ENCODE assay signal across 20 cellular contexts in the genomic region with DNA sequence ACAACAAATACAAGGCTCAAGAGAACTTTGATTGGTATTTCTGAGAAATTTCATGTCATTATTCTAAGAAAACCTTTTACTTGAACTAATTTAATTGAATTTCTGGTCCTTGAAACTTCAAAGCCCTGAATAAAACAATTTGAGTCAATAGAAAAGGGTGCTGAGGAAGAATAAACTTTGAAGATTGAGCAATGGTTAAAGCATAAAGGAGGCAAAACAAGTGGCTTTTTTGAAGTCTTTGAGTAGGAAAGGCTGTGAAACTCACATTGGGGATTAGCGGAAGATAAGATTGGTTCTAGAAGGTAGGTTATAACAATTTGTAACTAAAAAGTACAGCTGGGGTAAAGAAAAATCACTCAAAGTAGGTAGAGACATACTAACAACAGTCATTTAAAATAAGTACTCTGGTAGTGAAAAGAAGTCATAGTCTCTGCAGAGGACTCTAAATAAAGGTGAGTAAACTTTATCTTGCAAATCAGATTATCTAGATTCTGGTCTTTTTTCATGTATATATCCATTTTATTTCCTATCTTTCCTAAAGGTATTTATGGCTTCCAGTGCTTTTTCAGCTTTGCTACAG.
DNase-seq lines count a peak whose midpoint lies in the region; ATAC-seq and TF ChIP-seq lines count a peak whose summit lies in the region.
"Had no signal": no experiment of that assay in that cellular context is flagged by ENCODE, and none has a peak within 500 bp of the region (broad histone marks: within the 10 kb centered on the region; RNA-seq: fewer than 3 reads in every experiment).

No MANE protein-coding gene starts in this region.

- H3K27ac Mint-ChIP-seq in stimulated activated naive CD8-positive, alpha-beta T cell treated with anti-CD3 and anti-CD28 coated beads, Interleukin-15, Interleukin-2, amounts not matched to agents 100 ng/mL and 50 ng/mL, for 24 hours: peak overlapping the region; percentile 19
- peak overlapping the region; percentile 73 for H3K27ac Mint-ChIP-seq in activated naive CD8-positive, alpha-beta T cell
- H3K27ac Mint-ChIP-seq: naive B cell had no signal

- no peaks in the 10 kb centered on the region for H3K9me2 ChIP-seq in MM.1S (replicated peaks; ENCODE audit: insufficient read depth, low read length)

- peaks cover 24% of the 10 kb centered on the region for H3K4me1 ChIP-seq in MM.1S (ENCODE audit: low read length)
- H3K4me1 ChIP-seq: SJCRH30, uterus had no signal

- no peaks in the 10 kb centered on the region for H3K27me3 Mint-ChIP-seq in stimulated activated naive CD8-positive, alpha-beta T cell treated with anti-CD3 and anti-CD28 coated beads, Interleukin-15, Interleukin-2, amounts not matched to agents 100 ng/mL and 50 ng/mL, for 24 hours
- H3K27me3 Mint-ChIP-seq in activated naive CD8-positive, alpha-beta T cell: no peaks in the 10 kb centered on the region

- H3F3A ChIP-seq in MM.1S (ENCODE audit: insufficient read depth, low read length): peaks cover 10% of the 10 kb centered on the region

- no peak for DNase-seq in stimulated activated naive CD8-positive, alpha-beta T cell treated with anti-CD3 and anti-CD28 coated beads, Interleukin-15, Interleukin-2, amounts not matched to agents 100 U/mL and 50 U/mL, for 24 hours
- DNase-seq in MM.1S (no peak), globus pallidus (ENCODE audit: low spot score) (no peak), NCI-H82 treated with DMSO at 0.1 percent for 48 hours (lab: John Stamatoyannopoulos, UW; ENCODE audit: unreplicated experiment) (no peak)
- DNase-seq: activated effector memory CD4-positive, alpha-beta T cell treated with Interleukin-2 at 50 U/mL for 16 hours; AML-193; islet precursor cell; KBM-7; mammary epithelial cell; naive B cell; NCI-H1092 treated with DMSO at 0.1 percent for 48 hours; NCI-H2107; NCI-H748 treated with DMSO at 0.1 percent for 48 hours; PC-9; SJCRH30; uterus had no signal

- H3K9ac ChIP-seq in MM.1S (ENCODE audit: low read length): no peak overlapping the region

- TF ChIP-seq CTCF in MM.1S (IDR thresholded peaks at IDR 0.05; ENCODE audit: low read length): no peak

- H3K9me3 ChIP-seq in MM.1S (replicated peaks; ENCODE audit: insufficient read depth, low read length): no peaks in the 10 kb centered on the region
- H3K9me3 ChIP-seq: SJCRH30, uterus had no signal

- peak overlapping the region; percentile 54; the same call in 1 of the 2 replicates for H3K4me2 ChIP-seq in MM.1S (ENCODE audit: low read depth, low read length)
- H3K4me2 ChIP-seq: hepatocyte, PC-9 had no signal

- no peaks in the 10 kb centered on the region for H3K9me3 Mint-ChIP-seq in stimulated activated naive CD8-positive, alpha-beta T cell treated with anti-CD3 and anti-CD28 coated beads, Interleukin-15, Interleukin-2, amounts not matched to agents 100 ng/mL and 50 ng/mL, for 24 hours
- H3K9me3 Mint-ChIP-seq in activated naive CD8-positive, alpha-beta T cell (ENCODE audit: low read depth): no peaks in the 10 kb centered on the region
- H3K9me3 Mint-ChIP-seq: naive B cell had no signal

- no peaks in the 10 kb centered on the region for H3K36me3 Mint-ChIP-seq in stimulated activated naive CD8-positive, alpha-beta T cell treated with anti-CD3 and anti-CD28 coated beads, Interleukin-15, Interleukin-2, amounts not matched to agents 100 ng/mL and 50 ng/mL, for 24 hours (ENCODE audit: low read depth)
- no peaks in the 10 kb centered on the region for H3K36me3 Mint-ChIP-seq in activated naive CD8-positive, alpha-beta T cell
- H3K36me3 Mint-ChIP-seq: naive B cell had no signal

- no peaks in the 10 kb centered on the region for H4K20me1 ChIP-seq in MM.1S (ENCODE audit: insufficient read depth, low read length)

- no peak overlapping the region for H3K4me3 ChIP-seq in MM.1S (ENCODE audit: low read length)
- H3K4me3 ChIP-seq: hepatocyte, PC-9, SJCRH30, uterus had no signal

- peak overlapping the region; percentile 47; the same call in 1 of the 2 replicates for H3K27ac ChIP-seq in MM.1S (ENCODE audit: low read length)
- H3K27ac ChIP-seq: hepatocyte, PC-9, SJCRH30, uterus had no signal

- no peaks in the 10 kb centered on the region for H3K27me3 ChIP-seq in MM.1S (replicated peaks; ENCODE audit: insufficient read depth, low read length)
- H3K27me3 ChIP-seq: hepatocyte, SJCRH30, uterus had no signal

- H3K79me2 ChIP-seq in MM.1S (ENCODE audit: low read length): no peaks in the 10 kb centered on the region
- H3K79me2 ChIP-seq: hepatocyte had no signal

- no peak for ATAC-seq in stimulated activated naive CD8-positive, alpha-beta T cell treated with anti-CD3 and anti-CD28 coated beads, Interleukin-15, Interleukin-2, amounts not matched to agents 100 U/mL and 50 U/mL, for 24 hours
- no peak for ATAC-seq in HG02623 (IDR thresholded peaks at IDR 0.05; ENCODE audit: unreplicated experiment)

- no peak overlapping the region for H2AFZ ChIP-seq in MM.1S (ENCODE audit: low read length)
- H2AFZ ChIP-seq: hepatocyte, PC-9 had no signal

- no peak overlapping the region for H3K4me3 Mint-ChIP-seq in stimulated activated naive CD8-positive, alpha-beta T cell treated with anti-CD3 and anti-CD28 coated beads, Interleukin-15, Interleukin-2, amounts not matched to agents 100 ng/mL and 50 ng/mL, for 24 hours
- H3K4me3 Mint-ChIP-seq in activated naive CD8-positive, alpha-beta T cell: peak overlapping the region; percentile 43
- H3K4me3 Mint-ChIP-seq: naive B cell had no signal

- H3K36me3 ChIP-seq in MM.1S (replicated peaks; ENCODE audit: insufficient read depth, low read length): no peaks in the 10 kb centered on the region
- H3K36me3 ChIP-seq: SJCRH30, uterus had no signal

- peaks cover 40% of the 10 kb centered on the region for H3K4me1 Mint-ChIP-seq in stimulated activated naive CD8-positive, alpha-beta T cell treated with anti-CD3 and anti-CD28 coated beads, Interleukin-15, Interleukin-2, amounts not matched to agents 100 ng/mL and 50 ng/mL, for 24 hours (ENCODE audit: low read depth)
- peaks cover 34% of the 10 kb centered on the region for H3K4me1 Mint-ChIP-seq in activated naive CD8-positive, alpha-beta T cell (ENCODE audit: low read depth)
